15 cellular contexts compared by ENCODE assay signal in the genomic region with DNA sequence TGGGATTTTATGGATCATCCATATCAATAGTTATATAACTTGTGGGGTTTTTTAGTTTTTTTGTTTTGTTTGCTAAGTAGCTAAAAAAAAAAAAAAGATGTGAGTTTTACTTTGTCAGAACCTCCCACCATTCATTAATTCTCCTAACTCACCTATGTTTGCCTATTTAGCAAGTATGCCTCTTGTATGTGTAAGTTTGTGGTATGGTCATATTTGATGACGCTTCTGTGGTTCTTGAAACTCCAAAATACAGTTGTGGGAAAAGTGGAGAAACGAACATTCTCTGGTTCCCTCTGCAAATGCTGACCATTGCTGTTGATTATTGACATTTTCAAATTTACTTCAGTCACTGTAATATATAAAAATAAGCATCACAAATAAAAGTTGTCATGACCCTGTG.
DNase-seq lines count a peak whose midpoint lies in the region; FAIRE-seq lines count a peak whose summit lies in the region.
"Had no signal": no experiment of that assay in that cellular context is flagged by ENCODE, and none has a peak within 500 bp of the region (broad histone marks: within the 10 kb centered on the region; RNA-seq: fewer than 3 reads in every experiment).

No MANE protein-coding gene starts in this region.

- H3K9ac ChIP-seq in rectal smooth muscle tissue (ENCODE audit: low read length), result no peak overlapping the region

- H3K36me3 ChIP-seq in rectal smooth muscle tissue (ENCODE audit: control insufficient read depth, insufficient read depth, low read length), result no peaks in the 10 kb centered on the region
- H3K36me3 ChIP-seq: tibial nerve had no signal

- H3K4me1 ChIP-seq in rectal smooth muscle tissue (ENCODE audit: control insufficient read depth, insufficient read depth, low read length), result peaks cover 15% of the 10 kb centered on the region

- DNase-seq in GM18507 (ENCODE audit: extremely low spot score, insufficient read length, low read depth) (no peak), MV-4-11 (lab: John Stamatoyannopoulos, UW) (peak; percentile 21), AG08395 (ENCODE audit: low spot score) (no peak), RPMI8226 (no peak), NCI-H1436 treated with DMSO at 0.1 percent for 48 hours (lab: John Stamatoyannopoulos, UW) (no peak)
- DNase-seq in central memory CD4-positive, alpha-beta T cell, result peak; percentile 20
- DNase-seq: activated CD4-positive, alpha-beta T cell treated with anti-CD3 and anti-CD28 coated beads for 1 hour; activated T-cell treated with anti-CD3 and anti-CD28 coated beads, Interleukin-2, amount 50 U/mL, for 48 hours; AML-193; effector memory CD4-positive, alpha-beta T cell; NCI-H1930; NCI-H345 had no signal

- H3K27ac ChIP-seq in rectal smooth muscle tissue (ENCODE audit: low read depth, low read length), result peak overlapping the region; percentile 30
- H3K27ac ChIP-seq: SK-N-MC, tibial nerve had no signal

- H3K4me3 ChIP-seq in rectal smooth muscle tissue (ENCODE audit: low read length), result no peak overlapping the region
- H3K4me3 ChIP-seq: SK-N-MC had no signal

- FAIRE-seq in GM18507 (lab: Jason Lieb, UNC), result peak; percentile 26

- no peaks in the 10 kb centered on the region for H3K27me3 ChIP-seq in rectal smooth muscle tissue (ENCODE audit: control insufficient read depth, insufficient read depth, low read length)
- H3K27me3 ChIP-seq: tibial nerve had no signal

Comparison
In these comparisons a context has a peak if more than half of its experiments do, and no peak if none do; other contexts are left out.
1. DNase-seq: peak in MV-4-11 (single experiment) and central memory CD4-positive, alpha-beta T cell (single experiment); none in GM18507 (single experiment), AG08395 (single experiment), RPMI8226 (single experiment) and NCI-H1436 treated with DMSO at 0.1 percent for 48 hours (single experiment).